In genomic region chr20:37075932-37076685, GRCh38 we compare ENCODE assay signal across 30 cellular contexts. TPM values are rescaled to one million over a fixed set of nuclear protein-coding genes. Genes with fewer than 3 reads are reported as not detected.
DNase-seq lines count a peak whose midpoint lies in the region; ATAC-seq, FAIRE-seq and TF ChIP-seq lines count a peak whose summit lies in the region.
"Had no signal": no experiment of that assay in that cellular context is flagged by ENCODE, and none has a peak within 500 bp of the region (broad histone marks: within the 10 kb centered on the region; RNA-seq: fewer than 3 reads in every experiment).

No MANE protein-coding gene starts in this region.

- no peak for TF ChIP-seq CTCF in bronchial epithelial cell (IDR thresholded peaks at IDR 0.05; ENCODE audit: insufficient read depth, low read length, severe bottlenecking)

- H3K36me3 ChIP-seq in bronchial epithelial cell (ENCODE audit: control insufficient read depth, insufficient read depth, low read length), result no peaks in the 10 kb centered on the region
- H3K36me3 ChIP-seq: suprapubic skin, upper lobe of right lung had no signal

- no peaks in the 10 kb centered on the region for H3K27me3 ChIP-seq in bronchial epithelial cell (ENCODE audit: control insufficient read depth, insufficient read depth, low read length)
- H3K27me3 ChIP-seq: left lung, suprapubic skin, upper lobe of right lung had no signal

- FAIRE-seq in bronchial epithelial cell (lab: Jason Lieb, UNC), result no peak
- FAIRE-seq: endometrium, GM12878, GM19239, H54 had no signal

- DNase-seq in ELR (ENCODE audit: low read depth), result peak; percentile 54
- peak; percentile 19 for DNase-seq in NCI-H146 (lab: John Stamatoyannopoulos, UW)
- peak; percentile 6 for DNase-seq in bronchial epithelial cell (ENCODE audit: low read depth)
- peak; percentile 21 to 24 for DNase-seq in lung microvascular endothelial cell (ENCODE audit: low read depth in 2 of 2)
- no peak for DNase-seq in C1 segment of cervical spinal cord (lab: John Stamatoyannopoulos, UW)
- no peak for DNase-seq in activated gamma-delta T cell treated with Interleukin-2 at 50 U/mL for 16 hours
- DNase-seq: activated CD4-positive, alpha-beta T cell treated with anti-CD3 and anti-CD28 coated beads, Interleukin-2, amount 50 U/mL, for 4 hours; activated CD8-positive, alpha-beta memory T cell treated with anti-CD3 and anti-CD28 coated beads, Interleukin-2, amount 10 ng/mL, durations not matched to agents 7 days and 5 days; activated naive CD4-positive, alpha-beta T cell treated with Interleukin-2 at 50 U/mL for 16 hours; activated T-cell treated with anti-CD3 and anti-CD28 coated beads, Interleukin-2, amount 50 U/mL, for 72 hours; CD4-positive, CD25-positive, alpha-beta regulatory T cell; hypothalamus; left lung; mesendoderm; MV-4-11; NCI-H1694; NCI-H2171 treated with DMSO at 0.1 percent for 48 hours; NCI-H524 treated with DMSO at 0.1 percent for 48 hours; retina; T-helper 2 cell; upper lobe of right lung had no signal

- ATAC-seq in GM21825 (IDR thresholded peaks at IDR 0.05; ENCODE audit: unreplicated experiment), result no peak
- ATAC-seq: activated CD4-positive, CD25-positive, alpha-beta regulatory T cell treated with anti-CD3 and anti-CD28 coated beads, Interleukin-2, amount 50 U/mL, for 24 hours; activated CD8-positive, alpha-beta memory T cell treated with anti-CD3 and anti-CD28 coated beads, Interleukin-2, amount 10 ng/mL, durations not matched to agents 7 days and 5 days; activated T-cell treated with anti-CD3 and anti-CD28 coated beads, Interleukin-2, amount 50 U/mL, for 72 hours; GM12878; left lung; stimulated activated memory B cell treated with anti-CD40 and anti-IgM and Interleukin-4, amounts not matched to agents 10 μg/mL and 1 μg/mL and 100 μg/mL, for 72 hours; upper lobe of right lung had no signal

- no peak overlapping the region for H3K4me3 ChIP-seq in bronchial epithelial cell (ENCODE audit: low read depth, low read length)
- H3K4me3 ChIP-seq: GM12878, left lung, skin epidermis, suprapubic skin, upper lobe of right lung had no signal

RNA-seq across cellular contexts. Expression of gene RBL1, which starts 19.7 kb away (rescaled TPM):
- total RNA-seq in bronchial epithelial cell, result 2.7 and 3.2 TPM in 2 replicates
- 2.6 and 3.9 TPM in 2 replicates for total RNA-seq in lung microvascular endothelial cell

Comparison
In these comparisons a context has a peak if more than half of its experiments do, and no peak if none do; other contexts are left out.
1. DNase-seq: peak in ELR (single experiment), NCI-H146 (single experiment), bronchial epithelial cell (single experiment) and lung microvascular endothelial cell (2 of 2); none in C1 segment of cervical spinal cord (0 of 14) and activated gamma-delta T cell treated with Interleukin-2 at 50 U/mL for 16 hours (single experiment).